24 cellular contexts compared by ENCODE assay signal in the genomic region with DNA sequence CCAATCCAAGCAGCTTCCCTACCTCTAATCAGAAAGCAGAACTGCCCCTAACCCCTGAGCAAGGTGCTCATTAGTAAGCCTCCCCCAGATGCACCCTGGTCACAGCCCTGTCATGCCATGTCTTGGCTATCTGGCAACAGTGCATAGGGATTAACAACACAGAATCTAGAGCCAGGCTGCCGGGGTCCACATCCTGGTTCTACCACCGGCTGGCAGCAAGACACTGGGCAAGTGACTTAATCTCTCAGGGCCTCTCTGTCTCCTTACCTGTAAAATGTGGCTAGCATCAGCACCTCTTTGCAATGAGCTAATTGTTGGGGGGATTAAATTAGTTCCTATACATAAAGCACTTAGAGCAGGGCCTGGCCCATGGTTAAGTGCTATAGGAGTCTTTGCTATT.
DNase-seq lines count a peak whose midpoint lies in the region; ATAC-seq and TF ChIP-seq lines count a peak whose summit lies in the region.
"Had no signal": no experiment of that assay in that cellular context is flagged by ENCODE, and none has a peak within 500 bp of the region (broad histone marks: within the 10 kb centered on the region; RNA-seq: fewer than 3 reads in every experiment).

No MANE protein-coding gene starts in this region.

- no peak overlapping the region for H3K9ac ChIP-seq in BLaER1 treated with 17β-estradiol and CSF1 and Interleukin-3, amounts not matched to agents 10 nM and 100 nM
- H3K9ac ChIP-seq: KMS-11 had no signal

- TF ChIP-seq CTCF in spleen (IDR thresholded peaks at IDR 0.05 in 8 of 11, conservative IDR thresholded peaks at IDR 0.05 in 3 of 11) = no peak

- WGBS in spleen, 5 donors = 84 to 100% (median 91%) methylated on average over 2 of the region's 2 CpGs

- H3K27me3 Mint-ChIP-seq in T-helper 2 cell treated with Interferon-gamma antibody and Interleukin-4, amounts not matched to agents 5 μg/mL and 100 μg/mL, for 36 hours (ENCODE audit: low read depth) = peaks cover 4% of the 10 kb centered on the region
- H3K27me3 Mint-ChIP-seq in T-helper 17 cell = no peaks in the 10 kb centered on the region
- no peaks in the 10 kb centered on the region for H3K27me3 Mint-ChIP-seq in effector memory CD8-positive, alpha-beta T cell

- no peak for DNase-seq in T-helper 2 cell treated with Interferon-gamma antibody and Interleukin-4, amounts not matched to agents 5 μg/mL and 100 μg/mL, for 36 hours (ENCODE audit: low spot score)
- DNase-seq in T-helper 2 cell = no peak
- no peak for DNase-seq in T-helper 17 cell
- DNase-seq in effector memory CD8-positive, alpha-beta T cell = no peak
- DNase-seq in NK-92 treated with Interleukin-12 subunit alpha and Interleukin-12 subunit beta, amount 100 ng/mL, for 24 hours (lab: John Stamatoyannopoulos, UW) = no peak
- DNase-seq in erythroblast (lab: John Stamatoyannopoulos, UW) = no peak
- DNase-seq in spleen = no peak
- DNase-seq: activated naive CD4-positive, alpha-beta T cell; BE2C; brain microvascular endothelial cell; dermis blood vessel endothelial cell; foreskin keratinocyte; hippocampal formation; islet precursor cell; mammary epithelial cell; naive B cell; NCI-H1048; NCI-H2029 treated with DMSO at 0.1 percent for 48 hours; sigmoid colon; SW 1271; upper lobe of right lung had no signal

- H3K27ac Mint-ChIP-seq in T-helper 2 cell treated with Interferon-gamma antibody and Interleukin-4, amounts not matched to agents 5 μg/mL and 100 μg/mL, for 36 hours = peak overlapping the region; percentile 79
- peak overlapping the region; percentile 92 for H3K27ac Mint-ChIP-seq in T-helper 17 cell
- peak overlapping the region; percentile 84 to 88 for H3K27ac Mint-ChIP-seq in effector memory CD8-positive, alpha-beta T cell

- peaks cover 2% of the 10 kb centered on the region for H3K36me3 Mint-ChIP-seq in T-helper 2 cell treated with Interferon-gamma antibody and Interleukin-4, amounts not matched to agents 5 μg/mL and 100 μg/mL, for 36 hours (ENCODE audit: low read depth)
- no peaks in the 10 kb centered on the region for H3K36me3 Mint-ChIP-seq in T-helper 17 cell (ENCODE audit: low read depth)
- peaks cover 12% of the 10 kb centered on the region for H3K36me3 Mint-ChIP-seq in effector memory CD8-positive, alpha-beta T cell (ENCODE audit: insufficient read depth)
- H3K36me3 Mint-ChIP-seq: naive B cell had no signal

- H3K4me1 Mint-ChIP-seq in T-helper 2 cell treated with Interferon-gamma antibody and Interleukin-4, amounts not matched to agents 5 μg/mL and 100 μg/mL, for 36 hours (ENCODE audit: low read depth) = peaks cover 51% of the 10 kb centered on the region
- H3K4me1 Mint-ChIP-seq in T-helper 17 cell = peaks cover 42% of the 10 kb centered on the region
- H3K4me1 Mint-ChIP-seq in effector memory CD8-positive, alpha-beta T cell (ENCODE audit: low read depth in 2 of 2) = peaks cover 33 to 36% of the 10 kb centered on the region in 2 donors

- peaks cover 10 to 43% (median 20%) of the 10 kb centered on the region in 11 experiments; a peak in 20 of 22 replicates for H3K27me3 ChIP-seq in BLaER1 treated with 17β-estradiol and CSF1 and Interleukin-3, amounts not matched to agents 10 nM and 100 nM
- H3K27me3 ChIP-seq in spleen (replicated peaks in 1 of 7) = peaks cover 0 to under 1% (median 0%) of the 10 kb centered on the region in 7 donors
- H3K27me3 ChIP-seq: BE2C, brain microvascular endothelial cell, sigmoid colon, upper lobe of right lung had no signal

- no peaks in the 10 kb centered on the region for H3K36me3 ChIP-seq in BLaER1 treated with 17β-estradiol and CSF1 and Interleukin-3, amounts not matched to agents 10 nM and 100 nM
- H3K36me3 ChIP-seq in spleen = no peaks in the 10 kb centered on the region
- H3K36me3 ChIP-seq: BE2C, brain microvascular endothelial cell, sigmoid colon, upper lobe of right lung had no signal

- no peak for ATAC-seq in T-helper 17 cell
- no peak for ATAC-seq in effector memory CD8-positive, alpha-beta T cell (replicated peaks)
- ATAC-seq: foreskin keratinocyte, upper lobe of right lung had no signal

- H3K4me1 ChIP-seq in BLaER1 treated with 17β-estradiol and CSF1 and Interleukin-3, amounts not matched to agents 10 nM and 100 nM = peaks cover 45 to 75% (median 70%) of the 10 kb centered on the region in 10 experiments
- peaks cover 27 to 62% (median 42%) of the 10 kb centered on the region in 6 donors for H3K4me1 ChIP-seq in spleen
- H3K4me1 ChIP-seq: BE2C had no signal

- no peak overlapping the region for H3K27ac ChIP-seq in BLaER1 treated with 17β-estradiol and CSF1 and Interleukin-3, amounts not matched to agents 10 nM and 100 nM
- H3K27ac ChIP-seq in spleen = peak overlapping the region in 3 of 8 donors; percentile 83 to 87 (median 83)
- H3K27ac ChIP-seq: brain microvascular endothelial cell, epithelial cell of prostate, foreskin keratinocyte, KMS-11, sigmoid colon, upper lobe of right lung had no signal

- no peak overlapping the region for H3K4me3 ChIP-seq in BLaER1 treated with 17β-estradiol and CSF1 and Interleukin-3, amounts not matched to agents 10 nM and 100 nM
- H3K4me3 ChIP-seq in spleen = no peak overlapping the region
- H3K4me3 ChIP-seq: sigmoid colon, upper lobe of right lung had no signal

- peak overlapping the region in 10 of 11 experiments; percentile 62 to 98 (median 82); a peak in 20 of 22 replicates for H3K4me2 ChIP-seq in BLaER1 treated with 17β-estradiol and CSF1 and Interleukin-3, amounts not matched to agents 10 nM and 100 nM
- H3K4me2 ChIP-seq: KMS-11 had no signal

- H3K9me3 ChIP-seq in BLaER1 treated with 17β-estradiol and CSF1 and Interleukin-3, amounts not matched to agents 10 nM and 100 nM (replicated peaks in 1 of 11) = no peaks in the 10 kb centered on the region
- H3K9me3 ChIP-seq in T-helper 17 cell (ENCODE audit: control insufficient read depth, low read length, poor library complexity, severe bottlenecking) = no peaks in the 10 kb centered on the region
- no peaks in the 10 kb centered on the region for H3K9me3 ChIP-seq in spleen
- H3K9me3 ChIP-seq: BE2C, sigmoid colon, upper lobe of right lung had no signal

- H3K9me3 Mint-ChIP-seq in T-helper 2 cell treated with Interferon-gamma antibody and Interleukin-4, amounts not matched to agents 5 μg/mL and 100 μg/mL, for 36 hours = no peaks in the 10 kb centered on the region
- H3K9me3 Mint-ChIP-seq in effector memory CD8-positive, alpha-beta T cell = no peaks in the 10 kb centered on the region

- no peak overlapping the region for H3K4me3 Mint-ChIP-seq in T-helper 2 cell treated with Interferon-gamma antibody and Interleukin-4, amounts not matched to agents 5 μg/mL and 100 μg/mL, for 36 hours
- no peak overlapping the region for H3K4me3 Mint-ChIP-seq in T-helper 17 cell
- peak overlapping the region in 1 of 2 donors; percentile 2 for H3K4me3 Mint-ChIP-seq in effector memory CD8-positive, alpha-beta T cell

- intact Hi-C loops in spleen (cut with DNase I; ENCODE audit: low total_unique reads) = no loop called here

- peaks cover 0 to 31% (median 8%) of the 10 kb centered on the region in 11 experiments; a peak in 8 of 22 replicates for H4K20me1 ChIP-seq in BLaER1 treated with 17β-estradiol and CSF1 and Interleukin-3, amounts not matched to agents 10 nM and 100 nM

- no peak for TF ChIP-seq POLR2A in erythroblast (IDR thresholded peaks at IDR 0.05; ENCODE audit: low read length)
- TF ChIP-seq POLR2A in spleen (IDR thresholded peaks at IDR 0.05) = no peak
